In the genomic region with DNA sequence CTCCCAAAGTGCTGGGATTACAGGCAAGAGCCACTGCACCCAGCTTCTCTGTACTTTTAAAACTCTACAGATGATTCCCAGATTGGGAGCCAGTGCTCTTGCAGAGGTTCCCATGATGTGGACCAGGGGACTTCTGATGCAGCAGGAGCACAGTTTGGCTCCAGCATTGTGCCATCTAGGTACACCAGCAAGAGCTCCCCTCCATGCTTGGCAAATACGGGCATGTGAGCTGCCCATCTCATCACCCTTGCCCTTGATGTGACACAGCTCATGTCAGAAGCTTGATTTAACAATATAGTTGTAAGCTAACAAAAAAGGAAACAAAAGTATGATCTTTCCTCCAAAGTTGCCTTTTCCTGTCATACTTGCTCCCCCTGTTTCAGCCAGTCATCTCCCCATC, we compare ENCODE assay signal across 1 cellular context.
TF ChIP-seq lines count a peak whose summit lies in the region.

No MANE protein-coding gene starts in this region.

TF ChIP-seq in IMR-90, 13 proteins besides CTCF, POLR2A, EP300 and RAD21 (continued from another document):
- TF ChIP-seq, protein P1, sequence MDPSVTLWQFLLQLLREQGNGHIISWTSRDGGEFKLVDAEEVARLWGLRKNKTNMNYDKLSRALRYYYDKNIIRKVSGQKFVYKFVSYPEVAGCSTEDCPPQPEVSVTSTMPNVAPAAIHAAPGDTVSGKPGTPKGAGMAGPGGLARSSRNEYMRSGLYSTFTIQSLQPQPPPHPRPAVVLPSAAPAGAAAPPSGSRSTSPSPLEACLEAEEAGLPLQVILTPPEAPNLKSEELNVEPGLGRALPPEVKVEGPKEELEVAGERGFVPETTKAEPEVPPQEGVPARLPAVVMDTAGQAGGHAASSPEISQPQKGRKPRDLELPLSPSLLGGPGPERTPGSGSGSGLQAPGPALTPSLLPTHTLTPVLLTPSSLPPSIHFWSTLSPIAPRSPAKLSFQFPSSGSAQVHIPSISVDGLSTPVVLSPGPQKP (IDR thresholded peaks at IDR 0.05; ENCODE audit: borderline replicate concordance, low read depth, low read length) = no peak
- no peak for TF ChIP-seq NFE2L2 (IDR thresholded peaks at IDR 0.05; ENCODE audit: low read depth, low read length)
- TF ChIP-seq MXI1 (IDR thresholded peaks at IDR 0.05; ENCODE audit: borderline replicate concordance, low read depth, low read length) = no peak
- no peak for TF ChIP-seq RFX5 (IDR thresholded peaks at IDR 0.05; ENCODE audit: low read depth, low read length)
- TF ChIP-seq, protein P2, sequence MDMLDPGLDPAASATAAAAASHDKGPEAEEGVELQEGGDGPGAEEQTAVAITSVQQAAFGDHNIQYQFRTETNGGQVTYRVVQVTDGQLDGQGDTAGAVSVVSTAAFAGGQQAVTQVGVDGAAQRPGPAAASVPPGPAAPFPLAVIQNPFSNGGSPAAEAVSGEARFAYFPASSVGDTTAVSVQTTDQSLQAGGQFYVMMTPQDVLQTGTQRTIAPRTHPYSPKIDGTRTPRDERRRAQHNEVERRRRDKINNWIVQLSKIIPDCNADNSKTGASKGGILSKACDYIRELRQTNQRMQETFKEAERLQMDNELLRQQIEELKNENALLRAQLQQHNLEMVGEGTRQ (IDR thresholded peaks at IDR 0.05; ENCODE audit: low read depth, low read length) = no peak
- no peak for TF ChIP-seq MAZ (IDR thresholded peaks at IDR 0.05; ENCODE audit: borderline replicate concordance, low read depth, low read length)
- no peak for TF ChIP-seq CHD1 (IDR thresholded peaks at IDR 0.05; ENCODE audit: low read depth, low read length)
- no peak for TF ChIP-seq FOS (IDR thresholded peaks at IDR 0.05; ENCODE audit: low read depth, low read length)
